ENCODE assay signal across 10 cellular contexts in genomic region chr21:42684109-42684916, GRCh38. TPM values are rescaled to one million over a fixed set of nuclear protein-coding genes. Genes with fewer than 3 reads are reported as not detected.
DNase-seq lines count a peak whose midpoint lies in the region; ATAC-seq and TF ChIP-seq lines count a peak whose summit lies in the region.
"Had no signal": no experiment of that assay in that cellular context is flagged by ENCODE, and none has a peak within 500 bp of the region (broad histone marks: within the 10 kb centered on the region; RNA-seq: fewer than 3 reads in every experiment).

No MANE protein-coding gene starts in this region.

- H3K9me3 ChIP-seq in CD8-positive, alpha-beta memory T cell (ENCODE audit: low read length), result no peaks in the 10 kb centered on the region
- H3K9me3 ChIP-seq in SJSA1 (replicated peaks) (no peaks in the 10 kb centered on the region), uterus (no peaks in the 10 kb centered on the region)

- peak overlapping the region; percentile 66 to 87 (median 81) for H3K4me3 Mint-ChIP-seq in CD8-positive, alpha-beta memory T cell
- H3K4me3 Mint-ChIP-seq in activated T-helper 2 cell treated with anti-CD3 and anti-CD28 coated beads, Interferon-gamma antibody, Interleukin-2, Interleukin-4, amounts not matched to agents 10 μg/mL and 5 μg/mL and 100 μg/mL, durations not matched to agents 14 hours and 24 hours and 36 hours (ENCODE audit: low read depth), result peak overlapping the region; percentile 84
- H3K4me3 Mint-ChIP-seq in nephron progenitor cell, result no peak overlapping the region

- peak overlapping the region; percentile 62 to 96 (median 90) for H3K27ac Mint-ChIP-seq in CD8-positive, alpha-beta memory T cell
- H3K27ac Mint-ChIP-seq in activated T-helper 2 cell treated with anti-CD3 and anti-CD28 coated beads, Interferon-gamma antibody, Interleukin-2, Interleukin-4, amounts not matched to agents 10 μg/mL and 5 μg/mL and 100 μg/mL, durations not matched to agents 14 hours and 24 hours and 36 hours, result peak overlapping the region; percentile 100
- no peak overlapping the region for H3K27ac Mint-ChIP-seq in nephron progenitor cell

- H3K4me1 ChIP-seq in CD8-positive, alpha-beta memory T cell (ENCODE audit: insufficient read depth, low read length), result peaks cover 47% of the 10 kb centered on the region
- H3K4me1 ChIP-seq in SJSA1 (replicated peaks) (peaks cover 35% of the 10 kb centered on the region), uterus (no peaks in the 10 kb centered on the region)

- H3K27me3 Mint-ChIP-seq in CD8-positive, alpha-beta memory T cell, result peaks cover 3 to 6% of the 10 kb centered on the region in 2 donors
- H3K27me3 Mint-ChIP-seq in activated T-helper 2 cell treated with anti-CD3 and anti-CD28 coated beads, Interferon-gamma antibody, Interleukin-2, Interleukin-4, amounts not matched to agents 10 μg/mL and 5 μg/mL and 100 μg/mL, durations not matched to agents 14 hours and 24 hours and 36 hours (ENCODE audit: low read depth), result no peaks in the 10 kb centered on the region
- no peaks in the 10 kb centered on the region for H3K27me3 Mint-ChIP-seq in nephron progenitor cell (ENCODE audit: low read depth, poor library complexity)

- H3K9me3 Mint-ChIP-seq in CD8-positive, alpha-beta memory T cell, result no peaks in the 10 kb centered on the region
- H3K9me3 Mint-ChIP-seq in activated T-helper 2 cell treated with anti-CD3 and anti-CD28 coated beads, Interferon-gamma antibody, Interleukin-2, Interleukin-4, amounts not matched to agents 10 μg/mL and 5 μg/mL and 100 μg/mL, durations not matched to agents 14 hours and 24 hours and 36 hours, result no peaks in the 10 kb centered on the region
- no peaks in the 10 kb centered on the region for H3K9me3 Mint-ChIP-seq in nephron progenitor cell

- no peaks in the 10 kb centered on the region for H3K36me3 ChIP-seq in CD8-positive, alpha-beta memory T cell (ENCODE audit: insufficient read depth, low read length)
- H3K36me3 ChIP-seq in SJSA1, result 0 out of 2 replicates have a peak, but pooled peaks cover 4% of the 10 kb centered on the region
- no peaks in the 10 kb centered on the region for H3K36me3 ChIP-seq in uterus

- peak; percentile 19 for ATAC-seq in sciatic nerve
- no peak for ATAC-seq in HG02973 (IDR thresholded peaks at IDR 0.05; ENCODE audit: unreplicated experiment)
- ATAC-seq in HG03175 (IDR thresholded peaks at IDR 0.05; ENCODE audit: unreplicated experiment), result no peak

- CTCF ChIA-PET in CD8-positive, alpha-beta memory T cell (lab: Charles Lee), result interaction anchor here (1.0 to 1.5 kb wide), 4 partner anchors 30 to 91 kb away, joined by 3 read pairs; no protein-coding TSS in a partner anchor

- TF ChIP-seq CTCF in uterus (IDR thresholded peaks at IDR 0.05) (no peak), nephron progenitor cell (IDR thresholded peaks at IDR 0.05) (no peak)

- no peaks in the 10 kb centered on the region for H3K27me3 ChIP-seq in CD8-positive, alpha-beta memory T cell (ENCODE audit: insufficient read depth, low read length, poor library complexity, severe bottlenecking)
- H3K27me3 ChIP-seq in SJSA1 (replicated peaks) (no peaks in the 10 kb centered on the region), uterus (no peaks in the 10 kb centered on the region)

- POLR2A ChIA-PET in CD8-positive, alpha-beta memory T cell (lab: Charles Lee), result interaction anchor here (1.0 to 1.5 kb wide), 2 partner anchors 63 to 69 kb away, joined by 3 to 6 read pairs; no protein-coding TSS in a partner anchor

- H3K27ac ChIP-seq in CD8-positive, alpha-beta memory T cell (ENCODE audit: low read depth, low read length), result no peak overlapping the region
- H3K27ac ChIP-seq in SJSA1 (peak overlapping the region; percentile 68), uterus (no peak overlapping the region)

- H3K4me1 Mint-ChIP-seq in CD8-positive, alpha-beta memory T cell, result peaks cover 36 to 50% (median 39%) of the 10 kb centered on the region in 3 donors
- peaks cover 47% of the 10 kb centered on the region for H3K4me1 Mint-ChIP-seq in activated T-helper 2 cell treated with anti-CD3 and anti-CD28 coated beads, Interferon-gamma antibody, Interleukin-2, Interleukin-4, amounts not matched to agents 10 μg/mL and 5 μg/mL and 100 μg/mL, durations not matched to agents 14 hours and 24 hours and 36 hours (ENCODE audit: low read depth)
- H3K4me1 Mint-ChIP-seq in nephron progenitor cell, result peaks cover 26% of the 10 kb centered on the region

- DNase-seq in CD8-positive, alpha-beta memory T cell, result peak in 3 of 5 donors; percentile 54 to 65 (median 64)
- peak; percentile 50 to 60 for DNase-seq in SJSA1 (ENCODE audit: low read depth in 1 of 2, low spot score in 2 of 2)
- DNase-seq in activated T-helper 2 cell treated with anti-CD3 and anti-CD28 coated beads, Interferon-gamma antibody, Interleukin-2, Interleukin-4, amounts not matched to agents 10 μg/mL and 5 μg/mL and 100 μg/mL, durations not matched to agents 14 hours and 24 hours and 36 hours (ENCODE audit: low spot score), result peak; percentile 56
- DNase-seq in sciatic nerve (ENCODE audit: low spot score), result no peak
- no peak for DNase-seq in uterus
- no peak for DNase-seq in nephron progenitor cell
- DNase-seq: EL, midbrain had no signal

- no peaks in the 10 kb centered on the region for H3K36me3 Mint-ChIP-seq in CD8-positive, alpha-beta memory T cell
- H3K36me3 Mint-ChIP-seq in activated T-helper 2 cell treated with anti-CD3 and anti-CD28 coated beads, Interferon-gamma antibody, Interleukin-2, Interleukin-4, amounts not matched to agents 10 μg/mL and 5 μg/mL and 100 μg/mL, durations not matched to agents 14 hours and 24 hours and 36 hours (ENCODE audit: low read depth), result peaks cover 3% of the 10 kb centered on the region
- peaks cover 56% of the 10 kb centered on the region for H3K36me3 Mint-ChIP-seq in nephron progenitor cell (ENCODE audit: low read depth)

- intact Hi-C loops in activated T-helper 2 cell treated with anti-CD3 and anti-CD28 coated beads, Interferon-gamma antibody, Interleukin-2, Interleukin-4, amounts not matched to agents 10 μg/mL and 5 μg/mL and 100 μg/mL, durations not matched to agents 14 hours and 24 hours and 36 hours (cut with micrococcal nuclease), result loop anchor here (2.0 to 5.0 kb wide), 6 partner anchors 30 to 157 kb away; no protein-coding TSS in a partner anchor
- intact Hi-C loops in sciatic nerve (cut with DNase I) (no loop called here), uterus (cut with DNase I; ENCODE audit: low total_unique reads) (no loop called here)

- peak overlapping the region; percentile 49 for H3K4me3 ChIP-seq in CD8-positive, alpha-beta memory T cell (ENCODE audit: low read length)
- H3K4me3 ChIP-seq in SJSA1 (no peak overlapping the region), uterus (no peak overlapping the region)

- no peak for TF ChIP-seq POLR2A in uterus (IDR thresholded peaks at IDR 0.05)

RNA-seq across cellular contexts. Expression of gene PDE9A, which starts 30.9 kb away (rescaled TPM):
- 1 to 10 TPM; 1.5 to 2.6 TPM for total RNA-seq in CD8-positive, alpha-beta memory T cell
- polyA plus RNA-seq in CD8-positive, alpha-beta memory T cell, result 1.7 TPM
- total RNA-seq in SJSA1 (2014; rRNA removed; shearing (Covaris generic)), result 6.5 and 10.3 TPM in 2 replicates
- total RNA-seq in activated T-helper 2 cell treated with anti-CD3 and anti-CD28 coated beads, Interferon-gamma antibody, Interleukin-2, Interleukin-4, amounts not matched to agents 10 μg/mL and 5 μg/mL and 100 μg/mL, durations not matched to agents 14 hours and 24 hours and 36 hours, result 16.6 and 17.5 TPM in 2 replicates
- 32.6 TPM for total RNA-seq in sciatic nerve
- total RNA-seq in uterus, result 10 to 100 TPM in 1 of 4 donors, 1 to 10 TPM in 2, under 1 TPM in 1; 0.59 to 15.0 (median 6.9) TPM

Comparison
In these comparisons a context has a peak if more than half of its experiments do, and no peak if none do; other contexts are left out.
1. DNase-seq: peak in CD8-positive, alpha-beta memory T cell (3 of 5), SJSA1 (2 of 2) and activated T-helper 2 cell treated with anti-CD3 and anti-CD28 coated beads, Interferon-gamma antibody, Interleukin-2, Interleukin-4, amounts not matched to agents 10 μg/mL and 5 μg/mL and 100 μg/mL, durations not matched to agents 14 hours and 24 hours and 36 hours (single experiment); none in sciatic nerve (single experiment), uterus (0 of 2) and nephron progenitor cell (single experiment).